Comparison of ENCODE assay signal across 8 cellular contexts in the genomic region with DNA sequence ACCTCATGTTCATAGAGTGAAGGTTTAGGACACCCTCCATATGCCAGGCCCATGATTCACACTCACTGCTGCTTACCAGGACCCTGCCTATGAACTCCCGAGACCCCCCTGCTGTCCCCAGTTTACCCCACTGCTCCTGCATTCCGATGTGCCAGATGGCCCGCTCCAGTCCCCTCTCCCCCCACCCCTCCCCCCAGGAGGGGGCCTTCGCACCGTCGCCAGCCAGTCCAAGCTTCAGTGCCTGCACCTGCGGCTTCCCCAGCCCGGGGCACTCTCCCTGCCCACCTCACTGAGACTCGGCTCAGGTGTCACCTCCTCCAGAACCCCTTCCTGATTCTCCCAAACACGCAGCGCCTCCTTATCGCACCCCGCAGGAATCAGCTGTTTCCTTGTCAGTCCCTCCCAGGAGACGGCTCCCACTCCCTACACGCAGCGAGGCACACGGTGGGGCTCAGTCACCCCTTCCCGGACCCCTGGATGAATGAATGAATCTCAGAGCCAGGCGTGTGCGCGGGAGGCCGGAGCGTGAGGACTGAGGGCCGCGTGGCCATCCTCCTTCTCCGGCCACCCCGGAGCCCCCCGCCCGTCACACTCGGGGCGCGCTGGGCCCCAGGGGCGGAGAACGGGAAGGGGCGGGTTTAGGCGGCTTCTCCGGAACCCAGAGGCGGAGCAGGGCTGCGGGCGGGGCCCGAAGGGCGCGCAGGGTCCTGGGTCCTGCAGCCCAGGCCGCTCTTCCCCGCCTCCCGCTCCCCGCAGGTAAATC. TPM values are rescaled to one million over a fixed set of nuclear protein-coding genes. Genes with fewer than 3 reads are reported as not detected.
DNase-seq lines count a peak whose midpoint lies in the region; ATAC-seq lines count a peak whose summit lies in the region.

No MANE protein-coding gene starts in this region.

- CTCF ChIA-PET in activated CD8-positive, alpha-beta memory T cell treated with anti-CD3 and anti-CD28 coated beads, Interleukin-2, amount 10 ng/mL, durations not matched to agents 7 days and 5 days (lab: Charles Lee): interaction anchor here (0.9 to 3.9 kb wide), 2 partner anchors 25 to 139 kb away, joined by 3 to 26 read pairs; partner anchors contain the start of gene INPP5K

- H3K27ac Mint-ChIP-seq in activated CD8-positive, alpha-beta memory T cell treated with anti-CD3 and anti-CD28 coated beads, Interleukin-2, amount 10 ng/mL, durations not matched to agents 7 days and 5 days: peak overlapping the region; percentile 68

- H3K36me3 ChIP-seq in mucosa of stomach (ENCODE audit: control insufficient read depth, insufficient read depth, low read length) (peaks cover 5% of the 10 kb centered on the region), subcutaneous abdominal adipose tissue (ENCODE audit: control insufficient read depth in 5 of 5, insufficient read depth in 5 of 5, low read length in 5 of 5) (peaks cover 0 to 15% (median 11%) of the 10 kb centered on the region in 5 donors)

- H3K27me3 ChIP-seq in mucosa of stomach (ENCODE audit: control insufficient read depth, insufficient read depth, low read length) (no peaks in the 10 kb centered on the region), subcutaneous abdominal adipose tissue (ENCODE audit: control insufficient read depth in 5 of 5, insufficient read depth in 4 of 5, low read length in 5 of 5) (no peaks in the 10 kb centered on the region)

- H3K27ac ChIP-seq in subcutaneous abdominal adipose tissue (ENCODE audit: low read depth, low read length): peak overlapping the region; percentile 98

- peaks cover 4% of the 10 kb centered on the region for H3K27me3 Mint-ChIP-seq in activated CD8-positive, alpha-beta memory T cell treated with anti-CD3 and anti-CD28 coated beads, Interleukin-2, amount 10 ng/mL, durations not matched to agents 7 days and 5 days

- H3K36me3 Mint-ChIP-seq in activated CD8-positive, alpha-beta memory T cell treated with anti-CD3 and anti-CD28 coated beads, Interleukin-2, amount 10 ng/mL, durations not matched to agents 7 days and 5 days: peaks cover 2% of the 10 kb centered on the region

- H3K9ac ChIP-seq in mucosa of stomach (ENCODE audit: low read length): peak overlapping the region; percentile 76
- peak overlapping the region; percentile 51 to 92 (median 83) for H3K9ac ChIP-seq in subcutaneous abdominal adipose tissue (ENCODE audit: low read length in 5 of 5)

- ATAC-seq in GM18511 (IDR thresholded peaks at IDR 0.05; ENCODE audit: unreplicated experiment): peak; percentile 55
- peak; percentile 56 for ATAC-seq in HG02885 (IDR thresholded peaks at IDR 0.05; ENCODE audit: poor library complexity, unreplicated experiment)
- ATAC-seq in activated CD8-positive, alpha-beta memory T cell treated with anti-CD3 and anti-CD28 coated beads, Interleukin-2, amount 10 ng/mL, durations not matched to agents 7 days and 5 days: peak; percentile 78

- H3K4me3 ChIP-seq in mucosa of stomach (ENCODE audit: low read length) (peak overlapping the region; percentile 46), subcutaneous abdominal adipose tissue (ENCODE audit: low read depth in 1 of 5, low read length in 5 of 5) (peak overlapping the region; percentile 68 to 82 (median 73))

- H3K4me1 Mint-ChIP-seq in activated CD8-positive, alpha-beta memory T cell treated with anti-CD3 and anti-CD28 coated beads, Interleukin-2, amount 10 ng/mL, durations not matched to agents 7 days and 5 days: peaks cover 20% of the 10 kb centered on the region

- H3K9me3 ChIP-seq in mucosa of stomach (ENCODE audit: control insufficient read depth, low read length) (no peaks in the 10 kb centered on the region), subcutaneous abdominal adipose tissue (ENCODE audit: control insufficient read depth in 5 of 5, low read length in 5 of 5) (no peaks in the 10 kb centered on the region)

- no peaks in the 10 kb centered on the region for H3K9me3 Mint-ChIP-seq in activated CD8-positive, alpha-beta memory T cell treated with anti-CD3 and anti-CD28 coated beads, Interleukin-2, amount 10 ng/mL, durations not matched to agents 7 days and 5 days (ENCODE audit: low read depth)

- H3K4me1 ChIP-seq in mucosa of stomach (ENCODE audit: control insufficient read depth, insufficient read depth, low read length) (peaks cover 56% of the 10 kb centered on the region), subcutaneous abdominal adipose tissue (ENCODE audit: control insufficient read depth in 5 of 5, insufficient read depth in 5 of 5, low read length in 5 of 5) (peaks cover 9 to 90% (median 74%) of the 10 kb centered on the region in 5 donors)

- H3K4me3 Mint-ChIP-seq in activated CD8-positive, alpha-beta memory T cell treated with anti-CD3 and anti-CD28 coated beads, Interleukin-2, amount 10 ng/mL, durations not matched to agents 7 days and 5 days: peak overlapping the region; percentile 83

- DNase-seq in NCI-H69 (lab: John Stamatoyannopoulos, UW) (peak; percentile 62), epidermal melanocyte (ENCODE audit: insufficient read length, low spot score) (peak; percentile 78), amniotic stem cell (lab: John Stamatoyannopoulos, UW) (no peak)
- DNase-seq in activated CD8-positive, alpha-beta memory T cell treated with anti-CD3 and anti-CD28 coated beads, Interleukin-2, amount 10 ng/mL, durations not matched to agents 7 days and 5 days: peak; percentile 80

RNA-seq across cellular contexts. Expression of gene MYO1C, which starts 1.7 kb away (rescaled TPM):
- 10 to 100 TPM; 50.6 to 58.4 TPM for total RNA-seq in activated CD8-positive, alpha-beta memory T cell treated with anti-CD3 and anti-CD28 coated beads, Interleukin-2, amount 10 ng/mL, durations not matched to agents 7 days and 5 days

RNA-seq across cellular contexts. Expression of gene INPP5K, which starts 25.6 kb away (rescaled TPM):
- total RNA-seq in activated CD8-positive, alpha-beta memory T cell treated with anti-CD3 and anti-CD28 coated beads, Interleukin-2, amount 10 ng/mL, durations not matched to agents 7 days and 5 days: 10 to 100 TPM; 40.6 to 43.4 TPM

RNA-seq across cellular contexts. Expression of gene CRK, which starts 34.8 kb away (rescaled TPM):
- total RNA-seq in activated CD8-positive, alpha-beta memory T cell treated with anti-CD3 and anti-CD28 coated beads, Interleukin-2, amount 10 ng/mL, durations not matched to agents 7 days and 5 days: 10 to 100 TPM; 18.3 to 20.7 TPM
